Comparison of ENCODE assay signal across 1 cellular context in the genomic region with DNA sequence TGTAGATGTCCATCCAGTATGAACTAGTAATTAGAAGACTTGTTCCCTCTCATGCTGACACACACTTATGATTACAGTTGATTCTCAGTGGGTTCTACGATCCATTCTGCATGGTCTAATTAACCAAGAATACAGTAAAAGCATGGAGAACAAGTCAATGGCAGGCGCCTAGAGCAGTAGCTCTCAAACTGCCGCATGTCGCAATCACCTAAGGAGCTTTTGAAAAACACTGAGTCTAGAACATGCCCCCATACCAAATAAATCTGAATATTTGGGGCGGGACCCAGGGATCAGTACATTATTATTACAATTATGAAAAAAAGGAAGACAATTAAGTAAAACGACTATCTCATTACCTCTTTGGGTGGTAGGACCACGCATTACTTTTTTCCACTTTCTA.
TF ChIP-seq lines count a peak whose summit lies in the region.

No MANE protein-coding gene starts in this region.

TF ChIP-seq in H1, 55 proteins besides CTCF, POLR2A, EP300 and RAD21:
- TF ChIP-seq HDAC6 (IDR thresholded peaks at IDR 0.05; ENCODE audit: low read depth, low read length) (no peak), YY1 (IDR thresholded peaks at IDR 0.05; ENCODE audit: low read depth, low read length) (no peak), NANOG (IDR thresholded peaks at IDR 0.05; ENCODE audit: insufficient read depth, low read depth, low read length, poor library complexity, severe bottlenecking) (no peak), EGR1 (IDR thresholded peaks at IDR 0.05; ENCODE audit: borderline replicate concordance, low read depth, low read length) (no peak), CEBPB (IDR thresholded peaks at IDR 0.05; ENCODE audit: low read depth, low read length) (0 out of 2 replicates have a peak, but pooled peaks have one; percentile 4), BACH1 (IDR thresholded peaks at IDR 0.05; ENCODE audit: low read length) (no peak)
- TF ChIP-seq, protein P1, sequence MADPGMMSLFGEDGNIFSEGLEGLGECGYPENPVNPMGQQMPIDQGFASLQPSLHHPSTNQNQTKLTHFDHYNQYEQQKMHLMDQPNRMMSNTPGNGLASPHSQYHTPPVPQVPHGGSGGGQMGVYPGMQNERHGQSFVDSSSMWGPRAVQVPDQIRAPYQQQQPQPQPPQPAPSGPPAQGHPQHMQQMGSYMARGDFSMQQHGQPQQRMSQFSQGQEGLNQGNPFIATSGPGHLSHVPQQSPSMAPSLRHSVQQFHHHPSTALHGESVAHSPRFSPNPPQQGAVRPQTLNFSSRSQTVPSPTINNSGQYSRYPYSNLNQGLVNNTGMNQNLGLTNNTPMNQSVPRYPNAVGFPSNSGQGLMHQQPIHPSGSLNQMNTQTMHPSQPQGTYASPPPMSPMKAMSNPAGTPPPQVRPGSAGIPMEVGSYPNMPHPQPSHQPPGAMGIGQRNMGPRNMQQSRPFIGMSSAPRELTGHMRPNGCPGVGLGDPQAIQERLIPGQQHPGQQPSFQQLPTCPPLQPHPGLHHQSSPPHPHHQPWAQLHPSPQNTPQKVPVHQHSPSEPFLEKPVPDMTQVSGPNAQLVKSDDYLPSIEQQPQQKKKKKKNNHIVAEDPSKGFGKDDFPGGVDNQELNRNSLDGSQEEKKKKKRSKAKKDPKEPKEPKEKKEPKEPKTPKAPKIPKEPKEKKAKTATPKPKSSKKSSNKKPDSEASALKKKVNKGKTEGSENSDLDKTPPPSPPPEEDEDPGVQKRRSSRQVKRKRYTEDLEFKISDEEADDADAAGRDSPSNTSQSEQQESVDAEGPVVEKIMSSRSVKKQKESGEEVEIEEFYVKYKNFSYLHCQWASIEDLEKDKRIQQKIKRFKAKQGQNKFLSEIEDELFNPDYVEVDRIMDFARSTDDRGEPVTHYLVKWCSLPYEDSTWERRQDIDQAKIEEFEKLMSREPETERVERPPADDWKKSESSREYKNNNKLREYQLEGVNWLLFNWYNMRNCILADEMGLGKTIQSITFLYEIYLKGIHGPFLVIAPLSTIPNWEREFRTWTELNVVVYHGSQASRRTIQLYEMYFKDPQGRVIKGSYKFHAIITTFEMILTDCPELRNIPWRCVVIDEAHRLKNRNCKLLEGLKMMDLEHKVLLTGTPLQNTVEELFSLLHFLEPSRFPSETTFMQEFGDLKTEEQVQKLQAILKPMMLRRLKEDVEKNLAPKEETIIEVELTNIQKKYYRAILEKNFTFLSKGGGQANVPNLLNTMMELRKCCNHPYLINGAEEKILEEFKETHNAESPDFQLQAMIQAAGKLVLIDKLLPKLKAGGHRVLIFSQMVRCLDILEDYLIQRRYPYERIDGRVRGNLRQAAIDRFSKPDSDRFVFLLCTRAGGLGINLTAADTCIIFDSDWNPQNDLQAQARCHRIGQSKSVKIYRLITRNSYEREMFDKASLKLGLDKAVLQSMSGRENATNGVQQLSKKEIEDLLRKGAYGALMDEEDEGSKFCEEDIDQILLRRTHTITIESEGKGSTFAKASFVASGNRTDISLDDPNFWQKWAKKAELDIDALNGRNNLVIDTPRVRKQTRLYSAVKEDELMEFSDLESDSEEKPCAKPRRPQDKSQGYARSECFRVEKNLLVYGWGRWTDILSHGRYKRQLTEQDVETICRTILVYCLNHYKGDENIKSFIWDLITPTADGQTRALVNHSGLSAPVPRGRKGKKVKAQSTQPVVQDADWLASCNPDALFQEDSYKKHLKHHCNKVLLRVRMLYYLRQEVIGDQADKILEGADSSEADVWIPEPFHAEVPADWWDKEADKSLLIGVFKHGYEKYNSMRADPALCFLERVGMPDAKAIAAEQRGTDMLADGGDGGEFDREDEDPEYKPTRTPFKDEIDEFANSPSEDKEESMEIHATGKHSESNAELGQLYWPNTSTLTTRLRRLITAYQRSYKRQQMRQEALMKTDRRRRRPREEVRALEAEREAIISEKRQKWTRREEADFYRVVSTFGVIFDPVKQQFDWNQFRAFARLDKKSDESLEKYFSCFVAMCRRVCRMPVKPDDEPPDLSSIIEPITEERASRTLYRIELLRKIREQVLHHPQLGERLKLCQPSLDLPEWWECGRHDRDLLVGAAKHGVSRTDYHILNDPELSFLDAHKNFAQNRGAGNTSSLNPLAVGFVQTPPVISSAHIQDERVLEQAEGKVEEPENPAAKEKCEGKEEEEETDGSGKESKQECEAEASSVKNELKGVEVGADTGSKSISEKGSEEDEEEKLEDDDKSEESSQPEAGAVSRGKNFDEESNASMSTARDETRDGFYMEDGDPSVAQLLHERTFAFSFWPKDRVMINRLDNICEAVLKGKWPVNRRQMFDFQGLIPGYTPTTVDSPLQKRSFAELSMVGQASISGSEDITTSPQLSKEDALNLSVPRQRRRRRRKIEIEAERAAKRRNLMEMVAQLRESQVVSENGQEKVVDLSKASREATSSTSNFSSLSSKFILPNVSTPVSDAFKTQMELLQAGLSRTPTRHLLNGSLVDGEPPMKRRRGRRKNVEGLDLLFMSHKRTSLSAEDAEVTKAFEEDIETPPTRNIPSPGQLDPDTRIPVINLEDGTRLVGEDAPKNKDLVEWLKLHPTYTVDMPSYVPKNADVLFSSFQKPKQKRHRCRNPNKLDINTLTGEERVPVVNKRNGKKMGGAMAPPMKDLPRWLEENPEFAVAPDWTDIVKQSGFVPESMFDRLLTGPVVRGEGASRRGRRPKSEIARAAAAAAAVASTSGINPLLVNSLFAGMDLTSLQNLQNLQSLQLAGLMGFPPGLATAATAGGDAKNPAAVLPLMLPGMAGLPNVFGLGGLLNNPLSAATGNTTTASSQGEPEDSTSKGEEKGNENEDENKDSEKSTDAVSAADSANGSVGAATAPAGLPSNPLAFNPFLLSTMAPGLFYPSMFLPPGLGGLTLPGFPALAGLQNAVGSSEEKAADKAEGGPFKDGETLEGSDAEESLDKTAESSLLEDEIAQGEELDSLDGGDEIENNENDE (IDR thresholded peaks at IDR 0.05; ENCODE audit: insufficient replicate concordance, low read length): no peak
